In the genomic region with DNA sequence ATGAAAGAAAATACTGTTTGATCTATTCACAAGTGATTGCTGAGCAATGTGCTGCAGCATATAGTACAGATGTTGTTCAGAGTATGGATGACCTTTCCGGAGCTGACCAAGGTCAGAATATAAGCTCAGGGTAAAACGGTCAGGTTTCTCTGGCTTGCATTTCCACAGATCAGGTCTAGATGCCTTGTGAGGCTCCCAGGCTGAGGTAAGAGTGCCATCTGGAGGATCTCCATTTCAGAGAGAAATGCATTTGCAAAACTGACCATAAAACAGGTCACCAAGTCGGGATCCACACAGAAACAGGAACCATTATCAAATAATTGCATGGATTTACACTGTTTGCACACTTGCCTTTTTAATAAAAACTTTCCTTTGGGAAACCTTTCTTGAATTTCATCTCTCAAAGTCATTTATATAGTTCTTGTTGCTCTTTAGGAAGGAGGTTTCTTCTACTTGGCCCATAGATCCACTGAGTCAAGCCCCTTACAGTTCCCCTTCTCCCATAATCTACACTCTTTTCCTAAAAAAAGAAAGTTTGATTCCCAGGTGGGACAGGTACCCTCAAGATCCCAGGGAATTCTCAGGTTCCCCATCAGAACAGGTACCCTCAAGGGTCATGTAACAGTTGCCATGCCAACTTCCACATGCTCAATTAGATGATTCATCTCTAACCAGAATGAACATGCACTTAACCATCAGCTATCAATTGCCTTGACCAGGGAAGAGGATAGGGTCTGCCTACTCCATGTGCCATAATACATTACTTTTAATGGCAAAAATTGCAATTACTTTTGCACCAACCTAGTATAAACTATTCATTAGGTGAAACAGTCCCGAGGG, we compare ENCODE assay signal across 8 cellular contexts. TPM values are rescaled to one million over a fixed set of nuclear protein-coding genes. Genes with fewer than 3 reads are reported as not detected.
DNase-seq lines count a peak whose midpoint lies in the region; ATAC-seq and TF ChIP-seq lines count a peak whose summit lies in the region.
"Had no signal": no experiment of that assay in that cellular context is flagged by ENCODE, and none has a peak within 500 bp of the region (broad histone marks: within the 10 kb centered on the region; RNA-seq: fewer than 3 reads in every experiment).

No MANE protein-coding gene starts in this region.

- no peak for ATAC-seq in HG03571 (IDR thresholded peaks at IDR 0.05; ENCODE audit: unreplicated experiment)

- DNase-seq in GM12864 (ENCODE audit: low read depth) (no peak), NCI-H2107 (lab: John Stamatoyannopoulos, UW) (peak; percentile 4), ascending aorta (ENCODE audit: low spot score in 2 of 2) (peak in 1 of 2 donors; percentile 69), hypothalamus (lab: John Stamatoyannopoulos, UW) (peak in 33 of 51 donors; percentile 1 to 74 (median 28)), stomach (peak; percentile 45), SKM-1 treated with dmso at 0.1 percent for 144 hours (lab: John Stamatoyannopoulos, UW; ENCODE audit: unreplicated experiment) (no peak)

- no peak for TF ChIP-seq POLR2A in stomach (IDR thresholded peaks at IDR 0.05)

- H3K27me3 ChIP-seq in ascending aorta: no peaks in the 10 kb centered on the region
- H3K27me3 ChIP-seq in stomach: no peaks in the 10 kb centered on the region

- H3K36me3 ChIP-seq in ascending aorta (peaks cover 15 to 26% of the 10 kb centered on the region in 2 donors), stomach (peaks cover 5 to 47% (median 44%) of the 10 kb centered on the region in 4 donors)

- 32 to 41% (median 34%) methylated on average over 4 of the region's 4 CpGs for WGBS in stomach, 5 donors

- H3K27ac ChIP-seq in ascending aorta (no peak overlapping the region), stomach (no peak overlapping the region)

- TF ChIP-seq CTCF in GM12864 (IDR thresholded peaks at IDR 0.05; ENCODE audit: low read depth, low read length, missing control alignments): peak; percentile 23
- peak; percentile 30 to 75 (median 71) for TF ChIP-seq CTCF in ascending aorta (IDR thresholded peaks at IDR 0.05)
- TF ChIP-seq CTCF in stomach (IDR thresholded peaks at IDR 0.05): peak in 3 of 7 experiments; percentile 13 to 45 (median 23)

- H3K4me1 ChIP-seq in ascending aorta: no peaks in the 10 kb centered on the region
- H3K4me1 ChIP-seq in stomach: peaks cover 0 to 3% (median 0%) of the 10 kb centered on the region in 4 donors

- intact Hi-C loops in ascending aorta (cut with DNase I) (loop anchor here (1.0 to 5.0 kb wide), 3 partner anchors 198 to 426 kb away; no protein-coding TSS in a partner anchor), stomach (cut with DNase I; ENCODE audit: low total_unique reads) (loop anchor here (5.0 kb wide), 1 partner anchor 429 kb away; no protein-coding TSS in a partner anchor)

- TF ChIP-seq EP300 in stomach (IDR thresholded peaks at IDR 0.05): no peak

- no peak overlapping the region for H3K4me3 ChIP-seq in GM12864 (ENCODE audit: low read depth, low read length)
- no peak overlapping the region for H3K4me3 ChIP-seq in ascending aorta
- no peak overlapping the region for H3K4me3 ChIP-seq in stomach

- no peaks in the 10 kb centered on the region for H3K9me3 ChIP-seq in ascending aorta
- H3K9me3 ChIP-seq in stomach: no peaks in the 10 kb centered on the region

RNA-seq across cellular contexts. Expression of gene TMPRSS5, which starts 25.0 kb away (rescaled TPM):
- total RNA-seq in ascending aorta (not detected), stomach (1 to 10 TPM in 2 of 5 donors, not detected in 3; 1.3 to 7.7 TPM)
- under 1 TPM in 2 of 3 donors, not detected in 1; 0.25 to 0.45 TPM for polyA plus RNA-seq in stomach

RNA-seq across cellular contexts. Expression of gene ZW10, which starts 42.4 kb away (rescaled TPM):
- total RNA-seq in ascending aorta (12.3 TPM), stomach (10 to 100 TPM in 1 of 5 donors, 1 to 10 TPM in 3, under 1 TPM in 1; 0.58 to 22.0 (median 9.6) TPM)
- polyA plus RNA-seq in stomach: 1 to 10 TPM; 4.7 to 5.9 (median 5.8) TPM

RNA-seq across cellular contexts. Expression of gene CLDN25, which starts 48.5 kb away (rescaled TPM):
- total RNA-seq in ascending aorta (not detected), stomach (not detected)
- polyA plus RNA-seq in stomach: not detected
- total RNA-seq: T-helper 2 cell treated with Interferon-gamma antibody and Interleukin-4, amounts not matched to agents 100 ng/mL and 5 ng/mL, for 36 hours had no signal

Comparison
In these comparisons a context has a peak if more than half of its experiments do, and no peak if none do; other contexts are left out.
1. DNase-seq: peak in NCI-H2107 (single experiment), hypothalamus (33 of 51) and stomach (single experiment); none in GM12864 (single experiment) and SKM-1 treated with dmso at 0.1 percent for 144 hours (single experiment).